14 cellular contexts compared by ENCODE assay signal in genomic region chr19:3504723-3505122, GRCh38. TPM values are rescaled to one million over a fixed set of nuclear protein-coding genes. Genes with fewer than 3 reads are reported as not detected.
A peak's percentile ranks its signal among the peaks of the same experiment; 100 is the strongest.
DNase-seq lines count a peak whose midpoint lies in the region; ATAC-seq, FAIRE-seq and TF ChIP-seq lines count a peak whose summit lies in the region.
"Had no signal": no experiment of that assay in that cellular context is flagged by ENCODE, and none has a peak within 500 bp of the region (broad histone marks: within the 10 kb centered on the region; RNA-seq: fewer than 3 reads in every experiment).

No MANE protein-coding gene starts in this region.

- H3K27me3 Mint-ChIP-seq in T-helper 17 cell, result no peaks in the 10 kb centered on the region

- TF ChIP-seq POLR2A in A549 (IDR thresholded peaks at IDR 0.05; ENCODE audit: low read length), result no peak
- no peak for TF ChIP-seq POLR2A in GM12891 (IDR thresholded peaks at IDR 0.05; ENCODE audit: low read depth, low read length)
- TF ChIP-seq POLR2A in upper lobe of left lung (IDR thresholded peaks at IDR 0.05), result no peak

- WGBS in A549 (ENCODE audit: missing lambda C conversion rate), result 98% methylated on average over 5 of the region's 5 CpGs
- whole genome bisulfite sequencing in hepatocyte (ENCODE audit: low lambda C conversion rate, missing lambda C conversion rate), result 65% methylated on average over 5 of the region's 5 CpGs
- WGBS in upper lobe of left lung, 2 donors, result 71 to 85% methylated on average over 5 of the region's 5 CpGs
- no CpG with 5 or more reads among the region's 5 CpGs for WGBS in trophoblast cell (ENCODE audit: extremely low coverage, insufficient coverage, insufficient read length)

- peaks cover 35% of the 10 kb centered on the region for H3K79me1 ChIP-seq in trophoblast cell (ENCODE audit: low read length)

- no peak overlapping the region for H2BK5ac ChIP-seq in trophoblast cell (ENCODE audit: low read depth, low read length, poor library complexity)

- H4K8ac ChIP-seq in trophoblast cell (ENCODE audit: low read depth, low read length), result no peak overlapping the region

- peaks cover 39% of the 10 kb centered on the region for H3K4me1 Mint-ChIP-seq in T-helper 17 cell

- H3K4me1 ChIP-seq in A549 (peaks cover 27% of the 10 kb centered on the region), hepatocyte (ENCODE audit: insufficient read depth) (peaks cover 11% of the 10 kb centered on the region), upper lobe of left lung (peaks cover 18 to 49% (median 25%) of the 10 kb centered on the region in 4 donors), trophoblast cell (ENCODE audit: control insufficient read depth in 1 of 2, insufficient read depth in 2 of 2, low read length in 2 of 2) (peaks cover 16 to 21% of the 10 kb centered on the region in 2 experiments), foreskin keratinocyte (peaks cover 7% of the 10 kb centered on the region)

- H2BK12ac ChIP-seq in trophoblast cell (ENCODE audit: low read length), result no peak overlapping the region

- H3K9me2 ChIP-seq in hepatocyte (replicated peaks; ENCODE audit: insufficient read depth), result no peaks in the 10 kb centered on the region

- FAIRE-seq in A549 (lab: Jason Lieb, UNC) (no peak), GM12891 (lab: Jason Lieb, UNC) (peak; percentile 75)

- no peak overlapping the region for H3K9ac ChIP-seq in trophoblast cell (ENCODE audit: low read length)

- H3K27me3 ChIP-seq in hepatocyte (no peaks in the 10 kb centered on the region), upper lobe of left lung (no peaks in the 10 kb centered on the region), trophoblast cell (ENCODE audit: insufficient read depth, low read length) (no peaks in the 10 kb centered on the region), foreskin keratinocyte (no peaks in the 10 kb centered on the region)

- peaks cover 21% of the 10 kb centered on the region for H4K20me1 ChIP-seq in hepatocyte (ENCODE audit: insufficient read depth, poor library complexity, severe bottlenecking)

- CTCF ChIA-PET in A549 (lab: Yijun Ruan, JAX), result no interaction called here

- peak overlapping the region; percentile 93 to 99 for H3K27ac ChIP-seq in A549
- peak overlapping the region; percentile 91 for H3K27ac ChIP-seq in hepatocyte
- peak overlapping the region in 2 of 4 donors; percentile 78 to 96 for H3K27ac ChIP-seq in upper lobe of left lung
- H3K27ac ChIP-seq in trophoblast cell (ENCODE audit: low read depth, low read length), result no peak overlapping the region
- H3K27ac ChIP-seq in foreskin keratinocyte, result no peak overlapping the region

- H3K4me3 Mint-ChIP-seq in T-helper 17 cell, result no peak overlapping the region

- H3K79me2 ChIP-seq in hepatocyte (peaks cover 41% of the 10 kb centered on the region), trophoblast cell (ENCODE audit: control insufficient read depth, insufficient read depth, low read length, poor library complexity) (peaks cover 34% of the 10 kb centered on the region)

- no peak for TF ChIP-seq CTCF in A549 (IDR thresholded peaks at IDR 0.05)
- no peak for TF ChIP-seq CTCF in hepatocyte (IDR thresholded peaks at IDR 0.05; ENCODE audit: poor library complexity)
- TF ChIP-seq CTCF in upper lobe of left lung (IDR thresholded peaks at IDR 0.05), result no peak
- no peak for TF ChIP-seq CTCF in foreskin keratinocyte (conservative IDR thresholded peaks at IDR 0.05)

- no peaks in the 10 kb centered on the region for H3K36me3 ChIP-seq in hepatocyte (replicated peaks; ENCODE audit: insufficient read depth, low read depth)
- H3K36me3 ChIP-seq in upper lobe of left lung, result peaks cover 0 to 5% (median 3%) of the 10 kb centered on the region in 4 donors
- H3K36me3 ChIP-seq in trophoblast cell (ENCODE audit: control insufficient read depth in 1 of 2, insufficient read depth in 2 of 2, low read length in 2 of 2), result peaks cover 7 to 8% of the 10 kb centered on the region in 2 experiments

- no peak overlapping the region for H4K12ac ChIP-seq in trophoblast cell (ENCODE audit: low read depth, low read length)

- ATAC-seq in A549, result no peak
- ATAC-seq in T-helper 17 cell, result no peak
- no peak for ATAC-seq in upper lobe of left lung (ENCODE audit: low FRiP score in 2 of 2)
- ATAC-seq in foreskin keratinocyte, result no peak
- ATAC-seq: PC-3 had no signal

- TF ChIP-seq RAD21 in A549 (conservative IDR thresholded peaks at IDR 0.05 in 1 of 2, IDR thresholded peaks at IDR 0.05 in 1 of 2), result no peak

- peaks cover 2% of the 10 kb centered on the region for H3K36me3 Mint-ChIP-seq in T-helper 17 cell (ENCODE audit: low read depth)

- no peak for TF ChIP-seq EP300 in A549 (IDR thresholded peaks at IDR 0.05)
- no peak for TF ChIP-seq EP300 in upper lobe of left lung (IDR thresholded peaks at IDR 0.05)

- DNase-seq in A549 (ENCODE audit: low read depth in 1 of 2, low spot score in 1 of 2), result no peak
- no peak for DNase-seq in GM12891 (ENCODE audit: insufficient read length, low spot score)
- no peak for DNase-seq in T-helper 17 cell
- DNase-seq in hepatocyte (ENCODE audit: low spot score), result no peak
- DNase-seq in upper lobe of left lung, result no peak
- no peak for DNase-seq in trophoblast cell
- no peak for DNase-seq in foreskin keratinocyte
- DNase-seq in midbrain (lab: John Stamatoyannopoulos, UW), result no peak
- DNase-seq: NCI-H1694 treated with DMSO at 0.1 percent for 48 hours, PC-3 had no signal

- no peak overlapping the region for H3K4ac ChIP-seq in trophoblast cell (ENCODE audit: low read depth, low read length)

- H2AK5ac ChIP-seq in trophoblast cell (ENCODE audit: low read length), result no peak overlapping the region

- H2AFZ ChIP-seq in hepatocyte (no peak overlapping the region), trophoblast cell (ENCODE audit: insufficient read depth, low read length, poor library complexity) (no peak overlapping the region)

- H3K4me3 ChIP-seq in A549, result no peak overlapping the region
- no peak overlapping the region for H3K4me3 ChIP-seq in hepatocyte
- H3K4me3 ChIP-seq in upper lobe of left lung, result no peak overlapping the region
- no peak overlapping the region for H3K4me3 ChIP-seq in trophoblast cell (ENCODE audit: low read depth, low read length)

- H3K27ac Mint-ChIP-seq in T-helper 17 cell, result peak overlapping the region; percentile 97

- H3K14ac ChIP-seq in trophoblast cell (ENCODE audit: low read length), result no peak overlapping the region

- POLR2A ChIA-PET in A549 (lab: Yijun Ruan, JAX), result no interaction called here

- H3K9me3 ChIP-seq in A549 (no peaks in the 10 kb centered on the region), T-helper 17 cell (ENCODE audit: control insufficient read depth, low read length, poor library complexity, severe bottlenecking) (no peaks in the 10 kb centered on the region), hepatocyte (ENCODE audit: low read depth) (no peaks in the 10 kb centered on the region), upper lobe of left lung (no peaks in the 10 kb centered on the region), trophoblast cell (ENCODE audit: insufficient read depth, low read depth, low read length) (no peaks in the 10 kb centered on the region)

- H4K91ac ChIP-seq in trophoblast cell (ENCODE audit: low read depth, low read length), result no peak overlapping the region

- no peak overlapping the region for H3K23ac ChIP-seq in trophoblast cell (ENCODE audit: low read length)

- peak overlapping the region; percentile 92 for H3K4me2 ChIP-seq in A549
- H3K4me2 ChIP-seq in hepatocyte, result peak overlapping the region; percentile 78
- H3K4me2 ChIP-seq in trophoblast cell (ENCODE audit: low read length), result no peak overlapping the region

- H3K18ac ChIP-seq in trophoblast cell (ENCODE audit: low read length), result no peak overlapping the region

- no peak overlapping the region for H2BK120ac ChIP-seq in trophoblast cell (ENCODE audit: insufficient read depth, low read length, poor library complexity)

RNA-seq across cellular contexts. Expression of gene FZR1, which starts 1.4 kb away (rescaled TPM):
- polyA plus RNA-seq in A549 (2011; rRNA removed) (13.9 and 14.4 TPM in 2 replicates), A549 (2017; fragmentation: RNase III; extraction: RNeasy Plus Mini Kit Qiagen cat#74134 plus additional on column Dnase treatment) (15.5 to 19.1 TPM (median 18.1 TPM) in 3 replicates), hepatocyte (51.0 and 51.9 TPM in 2 replicates), foreskin keratinocyte (36.7 and 37.9 TPM in 2 replicates)
- 30.1 and 34.7 TPM in 2 replicates for polyA plus RNA-seq in A549 (2012; cell fraction: cytosol; rRNA removed)
- 67.4 and 92.3 TPM in 2 replicates for polyA plus RNA-seq in A549 (2012; cell fraction: nucleus; rRNA removed)
- polyA minus RNA-seq in A549 (2011; rRNA and poly(A)+ RNA removed), result 13.8 and 22.6 TPM in 2 replicates
- polyA plus RNA-seq in GM12891 (2012; ENCODE audit: low read depth, missing spikeins), result 18.0 TPM
- total RNA-seq in T-helper 17 cell (10 to 100 TPM; 95.0 to 96.6 TPM), hepatocyte (18.1 and 32.1 TPM in 2 replicates), upper lobe of left lung (100 to 1,000 TPM in 1 of 6 donors, 10 to 100 TPM in 5; 19.9 to 110 (median 37.5) TPM), foreskin keratinocyte (39.7 and 43.1 TPM in 2 replicates)
- polyA plus RNA-seq in trophoblast cell (2013), result 47.0 and 52.8 TPM in 2 replicates

RNA-seq across cellular contexts. Expression of gene DOHH, which starts 4.2 kb away (rescaled TPM):
- polyA plus RNA-seq in A549 (2011; rRNA removed) (3.3 and 4.6 TPM in 2 replicates), A549 (2017; fragmentation: RNase III; extraction: RNeasy Plus Mini Kit Qiagen cat#74134 plus additional on column Dnase treatment) (12.1 to 14.2 TPM (median 13.3 TPM) in 3 replicates), hepatocyte (17.6 and 28.2 TPM in 2 replicates), foreskin keratinocyte (17.2 and 17.8 TPM in 2 replicates)
- polyA plus RNA-seq in A549 (2012; cell fraction: cytosol; rRNA removed), result 14.9 and 17.8 TPM in 2 replicates
- 19.2 and 29.3 TPM in 2 replicates for polyA plus RNA-seq in A549 (2012; cell fraction: nucleus; rRNA removed)
- 1.1 and 2.2 TPM in 2 replicates for polyA minus RNA-seq in A549 (2011; rRNA and poly(A)+ RNA removed)
- polyA plus RNA-seq in GM12891 (2012; ENCODE audit: low read depth, missing spikeins), result 10.9 TPM
- total RNA-seq in T-helper 17 cell (1 to 10 TPM; 4.1 to 5.2 TPM), hepatocyte (10.9 and 14.9 TPM in 2 replicates), upper lobe of left lung (10 to 100 TPM; 13.3 to 26.8 (median 17.3) TPM), foreskin keratinocyte (12.3 and 12.6 TPM in 2 replicates)
- 5.3 and 5.8 TPM in 2 replicates for polyA plus RNA-seq in trophoblast cell (2013)

RNA-seq across cellular contexts. Expression of gene SMIM44, which starts 21.5 kb away (rescaled TPM):
- polyA plus RNA-seq in A549 (2011; rRNA removed), result not detected in 2 replicates
- not detected in 2 replicates for polyA plus RNA-seq in A549 (2012; cell fraction: cytosol; rRNA removed)
- not detected in 2 replicates for polyA plus RNA-seq in A549 (2012; cell fraction: nucleus; rRNA removed)
- not detected in 3 replicates for polyA plus RNA-seq in A549 (2017; fragmentation: RNase III; extraction: RNeasy Plus Mini Kit Qiagen cat#74134 plus additional on column Dnase treatment)
- not detected in 2 replicates for polyA minus RNA-seq in A549 (2011; rRNA and poly(A)+ RNA removed)
- polyA plus RNA-seq in GM12891 (2012; ENCODE audit: low read depth, missing spikeins), result not detected
- not detected for total RNA-seq in T-helper 17 cell
- total RNA-seq in hepatocyte, result not detected in 2 replicates
- polyA plus RNA-seq in hepatocyte, result not detected in 2 replicates
- total RNA-seq in upper lobe of left lung, result not detected
- not detected in 2 replicates for polyA plus RNA-seq in trophoblast cell (2013)
- total RNA-seq in foreskin keratinocyte, result not detected in 2 replicates
- polyA plus RNA-seq in foreskin keratinocyte, result not detected in 2 replicates
- total RNA-seq: activated CD8-positive, alpha-beta memory T cell treated with anti-CD3 and anti-CD28 coated beads for 36 hours; cerebellum; H4; PC-3; temporal lobe had no signal

RNA-seq across cellular contexts. Expression of gene SMIM24, which starts 24.4 kb away (rescaled TPM):
- polyA plus RNA-seq in A549 (2011; rRNA removed) (1.1 and 1.2 TPM in 2 replicates), A549 (2017; fragmentation: RNase III; extraction: RNeasy Plus Mini Kit Qiagen cat#74134 plus additional on column Dnase treatment) (0.62 to 1.0 TPM (median 0.67 TPM) in 3 replicates), hepatocyte (114 and 151 TPM in 2 replicates), foreskin keratinocyte (0.08 TPM in 1 of 2 replicates, not detected in the other)
- polyA plus RNA-seq in A549 (2012; cell fraction: cytosol; rRNA removed), result 0.26 and 0.47 TPM in 2 replicates
- 0.14 TPM in 1 of 2 replicates, not detected in the other for polyA plus RNA-seq in A549 (2012; cell fraction: nucleus; rRNA removed)
- polyA minus RNA-seq in A549 (2011; rRNA and poly(A)+ RNA removed), result 0.44 and 1.4 TPM in 2 replicates
- 2.4 TPM for polyA plus RNA-seq in GM12891 (2012; ENCODE audit: low read depth, missing spikeins)
- total RNA-seq in T-helper 17 cell (not detected), hepatocyte (81.2 and 85.5 TPM in 2 replicates), upper lobe of left lung (1 to 10 TPM in 1 of 6 donors, not detected in 5; 1.7 TPM), foreskin keratinocyte (not detected in 2 replicates)
- polyA plus RNA-seq in trophoblast cell (2013), result 0.39 and 0.47 TPM in 2 replicates
- total RNA-seq: H4 had no signal

RNA-seq across cellular contexts. Expression of gene TEKTIP1, which starts 34.3 kb away (rescaled TPM):
- polyA plus RNA-seq in A549 (2011; rRNA removed) (not detected in 2 replicates), A549 (2017; fragmentation: RNase III; extraction: RNeasy Plus Mini Kit Qiagen cat#74134 plus additional on column Dnase treatment) (not detected in 3 replicates), hepatocyte (1.4 and 1.5 TPM in 2 replicates), foreskin keratinocyte (not detected in 2 replicates)
- polyA plus RNA-seq in A549 (2012; cell fraction: cytosol; rRNA removed), result not detected in 2 replicates
- polyA plus RNA-seq in A549 (2012; cell fraction: nucleus; rRNA removed), result 0.17 and 0.24 TPM in 2 replicates
- polyA minus RNA-seq in A549 (2011; rRNA and poly(A)+ RNA removed), result not detected in 2 replicates
- 0.63 TPM for polyA plus RNA-seq in GM12891 (2012; ENCODE audit: low read depth, missing spikeins)
- total RNA-seq in T-helper 17 cell (1 to 10 TPM; 5.0 to 8.4 TPM), hepatocyte (not detected in 2 replicates), upper lobe of left lung (1 to 10 TPM in 3 of 6 donors, not detected in 3; 1.6 to 7.3 (median 6.2) TPM), foreskin keratinocyte (not detected in 2 replicates)
- 0.21 TPM in 1 of 2 replicates, not detected in the other for polyA plus RNA-seq in trophoblast cell (2013)
- total RNA-seq: H4, PC-3, temporal lobe had no signal

Comparison
In these comparisons a context has a peak if more than half of its experiments do, and no peak if none do; other contexts are left out.
1. H3K27ac ChIP-seq: peak in A549 (2 of 2) and hepatocyte (single experiment); none in trophoblast cell (single experiment) and foreskin keratinocyte (single experiment).